ENCODE assay signal across 10 cellular contexts in genomic region chr3:168467085-168467714, GRCh38.
A peak's percentile ranks its signal among the peaks of the same experiment; 100 is the strongest.
DNase-seq lines count a peak whose midpoint lies in the region; ATAC-seq, FAIRE-seq and TF ChIP-seq lines count a peak whose summit lies in the region.
"Had no signal": no experiment of that assay in that cellular context is flagged by ENCODE, and none has a peak within 500 bp of the region (broad histone marks: within the 10 kb centered on the region; RNA-seq: fewer than 3 reads in every experiment).

No MANE protein-coding gene starts in this region.

- 0 out of 2 replicates have a peak overlapping the region, but pooled peaks have one; percentile 41 for H3K4me2 ChIP-seq in PC-9

- no peak for TF ChIP-seq EP300 in upper lobe of left lung (IDR thresholded peaks at IDR 0.05)

- WGBS in upper lobe of left lung, 2 donors, result 48 to 59% methylated on average over 6 of the region's 6 CpGs

- TF ChIP-seq POLR2A in upper lobe of left lung (IDR thresholded peaks at IDR 0.05), result no peak

- H3K9me2 ChIP-seq in PC-9 (ENCODE audit: insufficient read depth), result no peaks in the 10 kb centered on the region

- peak; percentile 61 for FAIRE-seq in GM19239 (lab: Jason Lieb, UNC)
- FAIRE-seq: GM18507 had no signal

- H3K9me3 ChIP-seq in PC-9 (ENCODE audit: insufficient read depth, low read depth) (no peaks in the 10 kb centered on the region; the same call in 1 of the 2 replicates), upper lobe of left lung (no peaks in the 10 kb centered on the region)
- H3K9me3 ChIP-seq: body of pancreas had no signal

- no TSS peak for BruUV-seq in PC-9 (replicated peaks; lab: Mats Ljungman, UMichigan)

- H3K4me1 ChIP-seq in PC-9 (replicated peaks; ENCODE audit: insufficient read depth), result no peaks in the 10 kb centered on the region
- no peaks in the 10 kb centered on the region for H3K4me1 ChIP-seq in upper lobe of left lung
- H3K4me1 ChIP-seq: body of pancreas had no signal

- no peaks in the 10 kb centered on the region for H3K79me2 ChIP-seq in PC-9 (ENCODE audit: low read depth)

- intact Hi-C loops in PC-9 (cut with micrococcal nuclease; ENCODE audit: unreplicated experiment), result loop anchor here (1.0 kb wide), 4 partner anchors 217 to 420 kb away; no protein-coding TSS in a partner anchor
- intact Hi-C loops in left ventricle myocardium superior (cut with micrococcal nuclease), result loop anchor here (5.0 kb wide), 1 partner anchor 250 kb away; no protein-coding TSS in a partner anchor

- DNase-seq in AG10803 (ENCODE audit: low read depth) (peak; percentile 26), GM19239 (ENCODE audit: insufficient read length, low spot score) (no peak), PC-9 (peak in 1 of 2 experiments; percentile 34), left ventricle myocardium superior (no peak), upper lobe of left lung (peak in 1 of 2 donors; percentile 27), NCI-H2171 (lab: John Stamatoyannopoulos, UW) (no peak)
- DNase-seq in stimulated activated CD4-positive, alpha-beta T cell treated with anti-CD3 and anti-CD28 coated beads, Interleukin-12 subunit alpha, Interleukin-12 subunit beta, amount 100 ng/mL, for 4 hours, result no peak

- ATAC-seq in HG03175 (IDR thresholded peaks at IDR 0.05; ENCODE audit: unreplicated experiment), result peak; percentile 69
- peak; percentile 78 for ATAC-seq in left ventricle myocardium superior
- peak; percentile 57 to 61 for ATAC-seq in upper lobe of left lung (ENCODE audit: low FRiP score in 2 of 2)
- ATAC-seq: body of pancreas had no signal

- TF ChIP-seq CTCF in AG10803 (conservative IDR thresholded peaks at IDR 0.05; ENCODE audit: low read length) (peak; percentile 46), PC-9 (conservative IDR thresholded peaks at IDR 0.05) (peak; percentile 47), upper lobe of left lung (IDR thresholded peaks at IDR 0.05) (peak in 3 of 6 experiments; percentile 28 to 33 (median 32))

- peak overlapping the region; percentile 44; the same call in 1 of the 2 replicates for H2AFZ ChIP-seq in PC-9

- H4K20me1 ChIP-seq in PC-9 (ENCODE audit: insufficient read depth), result no peaks in the 10 kb centered on the region

- H3K36me3 ChIP-seq in PC-9 (ENCODE audit: low read depth), result no peaks in the 10 kb centered on the region
- no peaks in the 10 kb centered on the region for H3K36me3 ChIP-seq in upper lobe of left lung

- H3F3A ChIP-seq in PC-9 (ENCODE audit: insufficient read depth, low read depth), result no peaks in the 10 kb centered on the region; the same call in 1 of the 2 replicates

- H3K27ac ChIP-seq in PC-9, result no peak overlapping the region
- no peak overlapping the region for H3K27ac ChIP-seq in upper lobe of left lung
- H3K27ac ChIP-seq: body of pancreas had no signal

- POLR2A ChIA-PET in PC-9 (lab: Charles Lee; ENCODE audit: unreplicated experiment), result no interaction called here

- H3K27me3 ChIP-seq in PC-9 (ENCODE audit: insufficient read depth, low read depth) (no peaks in the 10 kb centered on the region), upper lobe of left lung (no peaks in the 10 kb centered on the region)
- H3K27me3 ChIP-seq: body of pancreas had no signal

- CTCF ChIA-PET in PC-9 (lab: Charles Lee), result no interaction called here

- H3K4me3 ChIP-seq in AG10803 (ENCODE audit: low read length) (no peak overlapping the region), PC-9 (no peak overlapping the region), upper lobe of left lung (peak overlapping the region in 1 of 4 donors; percentile 11)
- H3K4me3 ChIP-seq: body of pancreas had no signal
